In the genomic region with DNA sequence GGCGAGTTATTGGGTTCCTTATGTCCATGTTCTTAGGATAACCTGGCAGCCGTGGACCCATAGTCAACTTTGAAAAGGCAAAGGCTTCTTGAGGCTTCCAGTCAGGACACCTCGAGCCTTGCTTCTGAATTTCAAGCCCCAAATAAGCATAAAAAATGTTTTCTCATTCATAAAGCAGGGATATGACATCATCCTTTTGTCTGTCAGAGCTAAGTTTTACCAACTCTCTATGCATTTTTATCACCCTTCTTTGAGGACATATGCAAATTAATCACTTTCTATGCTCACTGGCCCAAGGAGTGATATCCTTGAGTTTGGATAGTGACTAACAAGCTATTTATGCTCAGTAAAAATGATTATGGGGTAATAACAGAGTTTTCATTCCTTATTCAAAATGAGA, we compare ENCODE assay signal across 37 cellular contexts.
"Had no signal": no experiment of that assay in that cellular context is flagged by ENCODE, and none has a peak within 500 bp of the region (broad histone marks: within the 10 kb centered on the region; RNA-seq: fewer than 3 reads in every experiment).

No MANE protein-coding gene starts in this region.

- H3K36me3 Mint-ChIP-seq: activated CD4-positive, alpha-beta memory T cell treated with anti-CD3 and anti-CD28 coated beads for 36 hours; brain had no signal

- H3K27ac ChIP-seq: adrenal gland, breast epithelium, cardiac muscle cell, colonic mucosa, epithelial cell of prostate, esophagus squamous epithelium, gastroesophageal sphincter, WERI-Rb-1 had no signal

- H3K4me3 ChIP-seq: adrenal gland, breast epithelium, cardiac muscle cell, colonic mucosa, esophagus squamous epithelium, gastroesophageal sphincter had no signal

- H3K36me3 ChIP-seq: adrenal gland, breast epithelium, cardiac muscle cell, colonic mucosa, esophagus squamous epithelium, gastroesophageal sphincter, WERI-Rb-1 had no signal

- H3K4me1 ChIP-seq: adrenal gland, breast epithelium, colonic mucosa, gastroesophageal sphincter had no signal

- H3K4me1 Mint-ChIP-seq: activated B cell treated with CpG ODN at 0.5 μM for 24 hours; activated CD4-positive, alpha-beta T cell treated with anti-CD3 and anti-CD28 coated beads, Interleukin-2, amount 10 ng/mL, durations not matched to agents 24 days and 14 days; activated CD8-positive, alpha-beta memory T cell treated with anti-CD3 and anti-CD28 coated beads, Interleukin-2, amount 10 ng/mL, durations not matched to agents 7 days and 5 days; activated naive CD4-positive, alpha-beta T cell treated with anti-CD3 and anti-CD28 coated beads, Interleukin-2, amount 50 U/mL, for 24 hours; activated naive CD8-positive, alpha-beta T cell treated with anti-CD3 and anti-CD28 coated beads for 36 hours; activated naive CD8-positive, alpha-beta T cell treated with anti-CD3 and anti-CD28 coated beads, Interleukin-2, amount 50 U/mL, for 24 hours; brain; T-helper 17 cell had no signal

- H3K27me3 ChIP-seq: adrenal gland, breast epithelium, cardiac muscle cell, colonic mucosa, esophagus squamous epithelium, gastroesophageal sphincter had no signal

- ATAC-seq: activated CD4-positive, CD25-positive, alpha-beta regulatory T cell treated with anti-CD3 and anti-CD28 coated beads, Interleukin-2, amount 50 U/mL, for 24 hours; activated CD8-positive, alpha-beta memory T cell treated with anti-CD3 and anti-CD28 coated beads, Interleukin-2, amount 10 ng/mL, durations not matched to agents 7 days and 5 days; activated CD8-positive, alpha-beta T cell treated with anti-CD3 and anti-CD28 coated beads, Interleukin-2, amount 10 ng/mL, durations not matched to agents 7 days and 5 days; activated naive CD8-positive, alpha-beta T cell treated with anti-CD3 and anti-CD28 coated beads, Interleukin-2, amount 50 U/mL, for 24 hours; gastroesophageal sphincter; T-helper 17 cell had no signal

- DNase-seq: activated B cell treated with CpG ODN at 0.5 μM for 24 hours; activated CD4-positive, alpha-beta memory T cell treated with anti-CD3 and anti-CD28 coated beads for 36 hours; activated CD4-positive, alpha-beta T cell treated with anti-CD3 and anti-CD28 coated beads, Interleukin-2, amount 10 ng/mL, durations not matched to agents 24 days and 14 days; activated CD8-positive, alpha-beta memory T cell treated with anti-CD3 and anti-CD28 coated beads, Interleukin-2, amount 10 ng/mL, durations not matched to agents 7 days and 5 days; activated CD8-positive, alpha-beta memory T cell treated with anti-CD3 and anti-CD28 coated beads, Interleukin-2, amount 50 U/mL, for 4 hours; activated CD8-positive, alpha-beta T cell treated with anti-CD3 and anti-CD28 coated beads, Interleukin-2, amount 10 ng/mL, durations not matched to agents 7 days and 5 days; activated effector memory CD4-positive, alpha-beta T cell treated with anti-CD3 and anti-CD28 coated beads, Interleukin-2, amount 50 U/mL, for 16 hours; activated naive CD4-positive, alpha-beta T cell treated with anti-CD3 and anti-CD28 coated beads for 36 hours; activated naive CD8-positive, alpha-beta T cell treated with anti-CD3 and anti-CD28 coated beads for 36 hours; activated naive CD8-positive, alpha-beta T cell treated with anti-CD3 and anti-CD28 coated beads, Interleukin-2, amount 50 U/mL, for 24 hours; activated T-cell treated with anti-CD3 and anti-CD28 coated beads, Interleukin-2, amount 50 U/mL, for 1 hour; activated T-cell treated with anti-CD3 and anti-CD28 coated beads, Interleukin-2, amount 50 U/mL, for 48 hours; adrenal gland; amygdala; aorta; central memory CD4-positive, alpha-beta T cell; cerebellar nuclear complex; colonic mucosa; effector CD8-positive, alpha-beta T cell; esophagus squamous epithelium; foreskin melanocyte; T-helper 1 cell; T-helper 17 cell; T1000; WERI-Rb-1 had no signal

- H3K27me3 Mint-ChIP-seq: activated B cell treated with CpG ODN at 0.5 μM for 24 hours; activated CD4-positive, alpha-beta memory T cell treated with anti-CD3 and anti-CD28 coated beads for 36 hours; activated CD4-positive, alpha-beta T cell treated with anti-CD3 and anti-CD28 coated beads, Interleukin-2, amount 10 ng/mL, durations not matched to agents 24 days and 14 days; activated CD8-positive, alpha-beta memory T cell treated with anti-CD3 and anti-CD28 coated beads, Interleukin-2, amount 10 ng/mL, durations not matched to agents 7 days and 5 days; activated naive CD4-positive, alpha-beta T cell treated with anti-CD3 and anti-CD28 coated beads, Interleukin-2, amount 50 U/mL, for 24 hours; activated naive CD8-positive, alpha-beta T cell treated with anti-CD3 and anti-CD28 coated beads for 36 hours; activated naive CD8-positive, alpha-beta T cell treated with anti-CD3 and anti-CD28 coated beads, Interleukin-2, amount 50 U/mL, for 24 hours had no signal

- H3K4me3 Mint-ChIP-seq: activated B cell treated with CpG ODN at 0.5 μM for 24 hours; activated CD4-positive, alpha-beta memory T cell treated with anti-CD3 and anti-CD28 coated beads for 36 hours; activated CD4-positive, alpha-beta T cell treated with anti-CD3 and anti-CD28 coated beads, Interleukin-2, amount 10 ng/mL, durations not matched to agents 24 days and 14 days; activated CD8-positive, alpha-beta memory T cell treated with anti-CD3 and anti-CD28 coated beads, Interleukin-2, amount 10 ng/mL, durations not matched to agents 7 days and 5 days; activated CD8-positive, alpha-beta T cell treated with anti-CD3 and anti-CD28 coated beads, Interleukin-2, amount 10 ng/mL, durations not matched to agents 7 days and 5 days; activated naive CD4-positive, alpha-beta T cell treated with anti-CD3 and anti-CD28 coated beads for 36 hours; activated naive CD4-positive, alpha-beta T cell treated with anti-CD3 and anti-CD28 coated beads, Interleukin-2, amount 50 U/mL, for 24 hours; activated naive CD8-positive, alpha-beta T cell treated with anti-CD3 and anti-CD28 coated beads for 36 hours; activated naive CD8-positive, alpha-beta T cell treated with anti-CD3 and anti-CD28 coated beads, Interleukin-2, amount 50 U/mL, for 24 hours; activated T-helper 1 cell treated with anti-CD3 and anti-CD28 coated beads, Interleukin-12 subunit alpha, Interleukin-12 subunit beta, Interleukin-2, Interleukin-4 antibody, amounts not matched to agents 30 ng/mL and 10 ng/mL and 1 ng/mL, durations not matched to agents 14 hours and 24 hours and 36 hours; brain; T-helper 17 cell; T-helper 2 cell treated with Interferon-gamma antibody and Interleukin-4, amounts not matched to agents 5 μg/mL and 100 μg/mL, for 36 hours had no signal

- FAIRE-seq: endometrium, endothelial cell of umbilical vein had no signal

- H3K9me3 Mint-ChIP-seq: activated B cell treated with CpG ODN at 0.5 μM for 24 hours; activated CD4-positive, alpha-beta memory T cell treated with anti-CD3 and anti-CD28 coated beads for 36 hours; activated naive CD4-positive, alpha-beta T cell treated with anti-CD3 and anti-CD28 coated beads, Interleukin-2, amount 50 U/mL, for 24 hours; activated naive CD8-positive, alpha-beta T cell treated with anti-CD3 and anti-CD28 coated beads, Interleukin-2, amount 50 U/mL, for 24 hours; activated T-helper 1 cell treated with anti-CD3 and anti-CD28 coated beads, Interleukin-12 subunit alpha, Interleukin-12 subunit beta, Interleukin-2, Interleukin-4 antibody, amounts not matched to agents 30 ng/mL and 10 ng/mL and 1 ng/mL, durations not matched to agents 14 hours and 24 hours and 36 hours; activated T-helper 2 cell treated with anti-CD3 and anti-CD28 coated beads, Interferon-gamma antibody, Interleukin-2, Interleukin-4, amounts not matched to agents 10 μg/mL and 5 μg/mL and 100 μg/mL, durations not matched to agents 14 hours and 24 hours and 36 hours; T-helper 2 cell treated with Interferon-gamma antibody and Interleukin-4, amounts not matched to agents 5 μg/mL and 100 μg/mL, for 36 hours had no signal

- H3K9me3 ChIP-seq: adrenal gland, breast epithelium, colonic mucosa, esophagus squamous epithelium, gastroesophageal sphincter had no signal

- H3K27ac Mint-ChIP-seq: activated B cell treated with CpG ODN at 0.5 μM for 24 hours; activated CD4-positive, alpha-beta memory T cell treated with anti-CD3 and anti-CD28 coated beads for 36 hours; activated CD4-positive, alpha-beta T cell treated with anti-CD3 and anti-CD28 coated beads, Interleukin-2, amount 10 ng/mL, durations not matched to agents 24 days and 14 days; activated CD8-positive, alpha-beta memory T cell treated with anti-CD3 and anti-CD28 coated beads, Interleukin-2, amount 10 ng/mL, durations not matched to agents 7 days and 5 days; activated CD8-positive, alpha-beta T cell treated with anti-CD3 and anti-CD28 coated beads, Interleukin-2, amount 10 ng/mL, durations not matched to agents 7 days and 5 days; activated naive CD4-positive, alpha-beta T cell treated with anti-CD3 and anti-CD28 coated beads for 36 hours; activated naive CD4-positive, alpha-beta T cell treated with anti-CD3 and anti-CD28 coated beads, Interleukin-2, amount 50 U/mL, for 24 hours; activated naive CD8-positive, alpha-beta T cell treated with anti-CD3 and anti-CD28 coated beads for 36 hours; activated naive CD8-positive, alpha-beta T cell treated with anti-CD3 and anti-CD28 coated beads, Interleukin-2, amount 50 U/mL, for 24 hours; activated T-helper 1 cell treated with anti-CD3 and anti-CD28 coated beads, Interleukin-12 subunit alpha, Interleukin-12 subunit beta, Interleukin-2, Interleukin-4 antibody, amounts not matched to agents 30 ng/mL and 10 ng/mL and 1 ng/mL, durations not matched to agents 14 hours and 24 hours and 36 hours; activated T-helper 2 cell treated with anti-CD3 and anti-CD28 coated beads, Interferon-gamma antibody, Interleukin-2, Interleukin-4, amounts not matched to agents 10 μg/mL and 5 μg/mL and 100 μg/mL, durations not matched to agents 14 hours and 24 hours and 36 hours; brain; T-helper 17 cell; T-helper 2 cell treated with Interferon-gamma antibody and Interleukin-4, amounts not matched to agents 5 μg/mL and 100 μg/mL, for 36 hours had no signal
